ENCODE assay signal across 1 cellular context in genomic region chr1:150521196-150521968, GRCh38.
TF ChIP-seq lines count a peak whose summit lies in the region.

No MANE protein-coding gene starts in this region.

TF ChIP-seq in K562, 482 proteins besides CTCF, POLR2A, EP300 and RAD21:
- TF ChIP-seq MEIS2 (IDR thresholded peaks at IDR 0.05; ENCODE audit: partially characterized antibody), result peak; percentile 33
- TF ChIP-seq ZBTB7A (IDR thresholded peaks at IDR 0.05; ENCODE audit: borderline replicate concordance, control insufficient read depth, low read depth, low read length), result no peak
- no peak for TF ChIP-seq RBM34 (IDR thresholded peaks at IDR 0.05; ENCODE audit: borderline replicate concordance, insufficient read depth, low read length)
- no peak for TF ChIP-seq PBX2 (CRISPR knock-in tag; IDR thresholded peaks at IDR 0.05; ENCODE audit: low read depth)
- 0 out of 2 replicates have a peak, but pooled peaks have one; percentile 16 for TF ChIP-seq PBX2 (tag; conservative IDR thresholded peaks at IDR 0.05; ENCODE audit: low read depth)
